Comparison of ENCODE assay signal across 2 cellular contexts in the genomic region with DNA sequence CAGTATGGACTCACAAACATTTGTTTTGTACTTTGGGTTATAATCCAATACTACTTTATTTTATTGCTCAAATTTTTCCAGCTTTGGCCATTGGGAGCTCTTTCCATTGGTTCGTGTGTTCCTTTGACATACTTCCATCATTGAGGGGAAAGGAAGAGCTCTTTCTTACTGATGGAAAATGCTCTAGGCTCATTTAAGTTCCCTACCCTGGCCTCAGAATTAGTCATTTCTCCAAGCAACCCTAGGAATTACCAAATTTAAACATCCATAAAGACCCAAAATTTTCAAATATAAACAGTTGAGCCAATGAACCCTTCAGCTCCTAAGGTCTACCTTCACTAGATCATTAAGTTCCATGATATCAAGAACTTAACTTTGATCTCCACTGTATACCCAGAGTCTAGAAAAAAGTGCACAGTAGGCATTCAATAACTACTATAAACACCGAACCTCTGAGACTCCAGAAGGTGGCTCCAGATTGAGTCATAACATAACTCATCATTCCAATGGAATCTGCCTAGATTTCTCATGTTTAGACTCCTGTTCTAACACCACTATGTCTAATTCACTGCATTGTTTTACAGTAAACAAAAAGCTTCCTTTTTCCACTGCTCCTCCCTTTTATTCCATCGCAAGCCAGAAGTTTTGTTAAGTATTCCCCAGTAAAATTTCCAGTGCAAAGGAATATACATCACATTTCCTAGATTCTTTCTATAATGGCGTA.
TF ChIP-seq lines count a peak whose summit lies in the region.

No MANE protein-coding gene starts in this region.

TF ChIP-seq in HEK293, 187 proteins besides CTCF, POLR2A, EP300 and RAD21 (continued from another document):
- TF ChIP-seq, protein P1, sequence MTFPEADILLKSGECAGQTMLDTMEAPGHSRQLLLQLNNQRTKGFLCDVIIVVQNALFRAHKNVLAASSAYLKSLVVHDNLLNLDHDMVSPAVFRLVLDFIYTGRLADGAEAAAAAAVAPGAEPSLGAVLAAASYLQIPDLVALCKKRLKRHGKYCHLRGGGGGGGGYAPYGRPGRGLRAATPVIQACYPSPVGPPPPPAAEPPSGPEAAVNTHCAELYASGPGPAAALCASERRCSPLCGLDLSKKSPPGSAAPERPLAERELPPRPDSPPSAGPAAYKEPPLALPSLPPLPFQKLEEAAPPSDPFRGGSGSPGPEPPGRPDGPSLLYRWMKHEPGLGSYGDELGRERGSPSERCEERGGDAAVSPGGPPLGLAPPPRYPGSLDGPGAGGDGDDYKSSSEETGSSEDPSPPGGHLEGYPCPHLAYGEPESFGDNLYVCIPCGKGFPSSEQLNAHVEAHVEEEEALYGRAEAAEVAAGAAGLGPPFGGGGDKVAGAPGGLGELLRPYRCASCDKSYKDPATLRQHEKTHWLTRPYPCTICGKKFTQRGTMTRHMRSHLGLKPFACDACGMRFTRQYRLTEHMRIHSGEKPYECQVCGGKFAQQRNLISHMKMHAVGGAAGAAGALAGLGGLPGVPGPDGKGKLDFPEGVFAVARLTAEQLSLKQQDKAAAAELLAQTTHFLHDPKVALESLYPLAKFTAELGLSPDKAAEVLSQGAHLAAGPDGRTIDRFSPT (tag by site-specific recombination; IDR thresholded peaks at IDR 0.05) = 0 out of 2 replicates have a peak, but pooled peaks have one; percentile 13
- no peak for TF ChIP-seq ZIC2 (tag by site-specific recombination; IDR thresholded peaks at IDR 0.05)
- 0 out of 2 replicates have a peak, but pooled peaks have one; percentile 27 for TF ChIP-seq ZBTB17 (tag by site-specific recombination; IDR thresholded peaks at IDR 0.05)
- TF ChIP-seq PBX3 (CRISPR knock-in tag; IDR thresholded peaks at IDR 0.05) = no peak
- TF ChIP-seq ZNF211 (tag by site-specific recombination; IDR thresholded peaks at IDR 0.05; ENCODE audit: low read depth) = no peak
- no peak for TF ChIP-seq ZNF677 (tag by site-specific recombination; IDR thresholded peaks at IDR 0.05)
- no peak for TF ChIP-seq ZFP69B (tag by site-specific recombination; IDR thresholded peaks at IDR 0.05)
- no peak for TF ChIP-seq ZNF48 (tag by site-specific recombination; IDR thresholded peaks at IDR 0.05)
- no peak for TF ChIP-seq GLI2 (tag by site-specific recombination; IDR thresholded peaks at IDR 0.05; ENCODE audit: borderline replicate concordance, low read depth)
- no peak for TF ChIP-seq KLF10 (tag by site-specific recombination; IDR thresholded peaks at IDR 0.05)
- no peak for TF ChIP-seq HOXD13 (CRISPR knock-in tag; IDR thresholded peaks at IDR 0.05; ENCODE audit: borderline replicate concordance)
- TF ChIP-seq, protein P2, sequence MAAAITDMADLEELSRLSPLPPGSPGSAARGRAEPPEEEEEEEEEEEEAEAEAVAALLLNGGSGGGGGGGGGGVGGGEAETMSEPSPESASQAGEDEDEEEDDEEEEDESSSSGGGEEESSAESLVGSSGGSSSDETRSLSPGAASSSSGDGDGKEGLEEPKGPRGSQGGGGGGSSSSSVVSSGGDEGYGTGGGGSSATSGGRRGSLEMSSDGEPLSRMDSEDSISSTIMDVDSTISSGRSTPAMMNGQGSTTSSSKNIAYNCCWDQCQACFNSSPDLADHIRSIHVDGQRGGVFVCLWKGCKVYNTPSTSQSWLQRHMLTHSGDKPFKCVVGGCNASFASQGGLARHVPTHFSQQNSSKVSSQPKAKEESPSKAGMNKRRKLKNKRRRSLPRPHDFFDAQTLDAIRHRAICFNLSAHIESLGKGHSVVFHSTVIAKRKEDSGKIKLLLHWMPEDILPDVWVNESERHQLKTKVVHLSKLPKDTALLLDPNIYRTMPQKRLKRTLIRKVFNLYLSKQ (tag by site-specific recombination; IDR thresholded peaks at IDR 0.05; ENCODE audit: borderline replicate concordance) = no peak
- TF ChIP-seq ZNF623 (tag by site-specific recombination; IDR thresholded peaks at IDR 0.05) = no peak
- TF ChIP-seq PRDM1 (tag by site-specific recombination; IDR thresholded peaks at IDR 0.05) = peak; percentile 44; the same call in 1 of the 2 replicates

TF ChIP-seq in SK-N-SH treated with all-trans-retinoic acid at 6 μM for 48 hours, 23 proteins besides CTCF, POLR2A, EP300 and RAD21 (continued from another document):
- TF ChIP-seq BACH2 (CRISPR knock-in tag; IDR thresholded peaks at IDR 0.05; ENCODE audit: borderline replicate concordance) (no peak), TCF4 (CRISPR knock-in tag; IDR thresholded peaks at IDR 0.05; ENCODE audit: borderline replicate concordance) (no peak), ZC3H10 (CRISPR knock-in tag; IDR thresholded peaks at IDR 0.05) (no peak), ZNF565 (CRISPR knock-in tag; conservative IDR thresholded peaks at IDR 0.05; ENCODE audit: low read depth) (no peak), ESRRG (CRISPR knock-in tag; IDR thresholded peaks at IDR 0.05) (no peak), ISL1 (CRISPR knock-in tag; IDR thresholded peaks at IDR 0.05) (no peak), GLIS3 (CRISPR knock-in tag; IDR thresholded peaks at IDR 0.05) (no peak), ZNF8 (CRISPR knock-in tag; IDR thresholded peaks at IDR 0.05) (no peak), ARNTL (CRISPR knock-in tag; IDR thresholded peaks at IDR 0.05; ENCODE audit: borderline replicate concordance, low read depth) (no peak), PATZ1 (CRISPR knock-in tag; IDR thresholded peaks at IDR 0.05; ENCODE audit: borderline replicate concordance) (no peak), ZNF70 (CRISPR knock-in tag; IDR thresholded peaks at IDR 0.05) (no peak), CSDC2 (CRISPR knock-in tag; IDR thresholded peaks at IDR 0.05) (no peak), TSHZ2 (CRISPR knock-in tag; IDR thresholded peaks at IDR 0.05) (no peak)
